In the genomic region with DNA sequence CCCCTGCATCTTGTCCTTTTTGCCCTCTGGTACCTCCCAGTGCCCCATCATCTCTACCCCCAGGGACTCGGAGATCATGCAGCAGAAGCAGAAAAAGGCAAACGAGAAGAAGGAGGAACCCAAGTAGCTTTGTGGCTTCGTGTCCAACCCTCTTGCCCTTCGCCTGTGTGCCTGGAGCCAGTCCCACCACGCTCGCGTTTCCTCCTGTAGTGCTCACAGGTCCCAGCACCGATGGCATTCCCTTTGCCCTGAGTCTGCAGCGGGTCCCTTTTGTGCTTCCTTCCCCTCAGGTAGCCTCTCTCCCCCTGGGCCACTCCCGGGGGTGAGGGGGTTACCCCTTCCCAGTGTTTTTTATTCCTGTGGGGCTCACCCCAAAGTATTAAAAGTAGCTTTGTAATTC, we compare ENCODE assay signal across 8 cellular contexts. TPM values are rescaled to one million over a fixed set of nuclear protein-coding genes. Genes with fewer than 3 reads are reported as not detected.
A peak's percentile ranks its signal among the peaks of the same experiment; 100 is the strongest.
DNase-seq lines count a peak whose midpoint lies in the region; ATAC-seq, FAIRE-seq and TF ChIP-seq lines count a peak whose summit lies in the region.

No MANE protein-coding gene starts in this region.

- H3K9me3 Mint-ChIP-seq in activated CD8-positive, alpha-beta memory T cell treated with anti-CD3 and anti-CD28 coated beads, Interleukin-2, amount 10 ng/mL, durations not matched to agents 7 days and 5 days (ENCODE audit: low read depth) = no peaks in the 10 kb centered on the region

- no peak for ATAC-seq in activated CD8-positive, alpha-beta memory T cell treated with anti-CD3 and anti-CD28 coated beads, Interleukin-2, amount 10 ng/mL, durations not matched to agents 7 days and 5 days
- no peak for ATAC-seq in HepG2
- no peak for ATAC-seq in thoracic aorta (ENCODE audit: insufficient number of reproducible peaks, low FRiP score, low read depth)
- ATAC-seq in HG03280 (IDR thresholded peaks at IDR 0.05; ENCODE audit: unreplicated experiment) = no peak

- TF ChIP-seq CTCF in HepG2 (CRISPR knock-in tag; IDR thresholded peaks at IDR 0.05) (no peak), thoracic aorta (IDR thresholded peaks at IDR 0.05) (no peak)

- intact Hi-C loops in HepG2 (cut with micrococcal nuclease; ENCODE audit: unreplicated experiment) = no loop called here

- TF ChIP-seq EP300 in HepG2 (IDR thresholded peaks at IDR 0.05; ENCODE audit: low read depth in 2 of 2, low read length in 2 of 2) (no peak), HepG2 (CRISPR knock-in tag; IDR thresholded peaks at IDR 0.05; ENCODE audit: borderline replicate concordance) (no peak)

- CTCF ChIA-PET in activated CD8-positive, alpha-beta memory T cell treated with anti-CD3 and anti-CD28 coated beads, Interleukin-2, amount 10 ng/mL, durations not matched to agents 7 days and 5 days (lab: Charles Lee) = interaction anchor here (0.7 to 6.1 kb wide), 4 partner anchors 11 to 38 kb away, joined by 3 to 39 read pairs (median 3); a partner anchor contains a TSS
- CTCF ChIA-PET in HepG2 (lab: Yijun Ruan, JAX; ENCODE audit: low intra/inter-chr PET ratio, low total read pairs) = no interaction called here

- in situ Hi-C loops in HepG2 (cut with HindIII; ENCODE audit: extremely low pct_ligation_motif_present, low pct_unique_long_range_greater_than_20kb) = no loop called here

- peaks cover 52% of the 10 kb centered on the region for H3K4me1 ChIP-seq in HepG2 (ENCODE audit: insufficient read depth, low read length)
- peaks cover 17 to 47% of the 10 kb centered on the region in 2 donors for H3K4me1 ChIP-seq in thoracic aorta (ENCODE audit: control insufficient read depth in 1 of 2, low read depth in 2 of 2)

- H3K4me3 Mint-ChIP-seq in activated CD8-positive, alpha-beta memory T cell treated with anti-CD3 and anti-CD28 coated beads, Interleukin-2, amount 10 ng/mL, durations not matched to agents 7 days and 5 days = peak overlapping the region; percentile 98

- peaks cover 35% of the 10 kb centered on the region for H3K36me3 Mint-ChIP-seq in activated CD8-positive, alpha-beta memory T cell treated with anti-CD3 and anti-CD28 coated beads, Interleukin-2, amount 10 ng/mL, durations not matched to agents 7 days and 5 days

- no peak for DNase-seq in activated CD8-positive, alpha-beta memory T cell treated with anti-CD3 and anti-CD28 coated beads, Interleukin-2, amount 10 ng/mL, durations not matched to agents 7 days and 5 days
- no peak for DNase-seq in activated CD8-positive, alpha-beta memory T cell treated with anti-CD3 and anti-CD28 coated beads, Interleukin-2, amount 50 U/mL, for 4 hours
- DNase-seq in HepG2 (ENCODE audit: low spot score) = no peak
- DNase-seq in thoracic aorta (ENCODE audit: low spot score) = no peak
- DNase-seq in RCC 7860 (ENCODE audit: low spot score) = no peak
- DNase-seq in NOMO-1 (lab: John Stamatoyannopoulos, UW; ENCODE audit: unreplicated experiment in 2 of 2) = no peak

- no peak overlapping the region for H2AFZ ChIP-seq in HepG2 (ENCODE audit: low read length)

- no peak for TF ChIP-seq RAD21 in HepG2 (CRISPR knock-in tag; IDR thresholded peaks at IDR 0.05)

- H3K27ac Mint-ChIP-seq in activated CD8-positive, alpha-beta memory T cell treated with anti-CD3 and anti-CD28 coated beads, Interleukin-2, amount 10 ng/mL, durations not matched to agents 7 days and 5 days = peak overlapping the region; percentile 98

- H3K4me1 Mint-ChIP-seq in activated CD8-positive, alpha-beta memory T cell treated with anti-CD3 and anti-CD28 coated beads, Interleukin-2, amount 10 ng/mL, durations not matched to agents 7 days and 5 days = peaks cover 42% of the 10 kb centered on the region

- H3K4me3 ChIP-seq in HepG2 (replicated peaks in 1 of 3; ENCODE audit: insufficient read depth in 1 of 3, low read depth in 2 of 3, low read length in 3 of 3) = peak overlapping the region; percentile 98 to 100 (median 99)
- H3K4me3 ChIP-seq in thoracic aorta = peak overlapping the region; percentile 77

- peaks cover 26% of the 10 kb centered on the region for H3K79me2 ChIP-seq in HepG2 (ENCODE audit: insufficient read depth, low read length)

- H3K27me3 Mint-ChIP-seq in activated CD8-positive, alpha-beta memory T cell treated with anti-CD3 and anti-CD28 coated beads, Interleukin-2, amount 10 ng/mL, durations not matched to agents 7 days and 5 days = no peaks in the 10 kb centered on the region

- H3K36me3 ChIP-seq in HepG2 (replicated peaks in 1 of 2; ENCODE audit: control insufficient read depth in 1 of 2, insufficient read depth in 2 of 2, low read length in 2 of 2) (peaks cover 8 to 35% of the 10 kb centered on the region in 2 experiments), thoracic aorta (peaks cover 17% of the 10 kb centered on the region)

- no TSS peak for BruUV-seq in HepG2 (replicated peaks; lab: Mats Ljungman, UMichigan)

- POLR2A ChIA-PET in HepG2 (lab: Yijun Ruan, JAX) = interaction anchor here (0.7 to 2.0 kb wide), 3 partner anchors 10 to 31 kb away, joined by 5 to 8 read pairs (median 7); a partner anchor contains a TSS

- H3K9me3 ChIP-seq in HepG2 (ENCODE audit: low read length) (no peaks in the 10 kb centered on the region), thoracic aorta (no peaks in the 10 kb centered on the region)

- peak overlapping the region; percentile 22 for H3K27ac ChIP-seq in angular gyrus (ENCODE audit: low read depth, low read length)
- peak overlapping the region; percentile 98 for H3K27ac ChIP-seq in HepG2 (ENCODE audit: extremely low read length, insufficient read depth, low read length)
- H3K27ac ChIP-seq in thoracic aorta = peak overlapping the region; percentile 90 to 99

- H3K9ac ChIP-seq in HepG2 (ENCODE audit: insufficient read depth, low read depth, low read length) = peak overlapping the region; percentile 100

- H3K4me2 ChIP-seq in HepG2 (ENCODE audit: low read depth, low read length) = peak overlapping the region; percentile 96

- 94% methylated on average over 10 of the region's 10 CpGs for WGBS in HepG2 (ENCODE audit: low lambda C conversion rate)

- no peaks in the 10 kb centered on the region; a peak in 1 of 5 replicates for H3K27me3 ChIP-seq in HepG2 (ENCODE audit: control insufficient read depth in 1 of 2, insufficient read depth in 2 of 2, low read length in 2 of 2)
- no peaks in the 10 kb centered on the region for H3K27me3 ChIP-seq in thoracic aorta (replicated peaks; ENCODE audit: insufficient read depth)

- TF ChIP-seq POLR2A in HepG2 (IDR thresholded peaks at IDR 0.05; ENCODE audit: insufficient read depth in 1 of 2, low read depth in 2 of 2, low read length in 2 of 2) = 0 out of 4 replicates have a peak, but pooled peaks of 1 of the 2 experiments have one; percentile 15

- peaks cover 28% of the 10 kb centered on the region for H4K20me1 ChIP-seq in HepG2 (ENCODE audit: insufficient read depth, low read length)

- FAIRE-seq in HepG2 (lab: Jason Lieb, UNC) (no peak), RCC 7860 (lab: Jason Lieb, UNC) (no peak)

RNA-seq across cellular contexts. Expression of a gene that starts 1.5 kb away (rescaled TPM):
- total RNA-seq in activated CD8-positive, alpha-beta memory T cell treated with anti-CD3 and anti-CD28 coated beads, Interleukin-2, amount 10 ng/mL, durations not matched to agents 7 days and 5 days = 100 to 1,000 TPM; 804 to 808 TPM
- total RNA-seq in HepG2 (2016; rRNA removed; fragmentation: Illumina TruSeq; extraction: Trizol) (1,257 and 1,308 TPM in 2 replicates), thoracic aorta (100 to 1,000 TPM; 532 to 761 TPM)
- 535 and 754 TPM in 2 replicates for total RNA-seq in HepG2 (2016; cell fraction: cytosol; rRNA removed; fragmentation: Illumina TruSeq; extraction: Trizol; ENCODE audit: low read depth)
- total RNA-seq in HepG2 (2016; cell fraction: insoluble cytoplasmic fraction; rRNA removed; fragmentation: Illumina TruSeq; extraction: Trizol) = 1,238 and 1,246 TPM in 2 replicates
- total RNA-seq in HepG2 (2016; cell fraction: membrane; rRNA removed; fragmentation: Illumina TruSeq; extraction: Trizol) = 987 and 1,243 TPM in 2 replicates
- 431 and 520 TPM in 2 replicates for total RNA-seq in HepG2 (2016; cell fraction: nucleus; rRNA removed; fragmentation: Illumina TruSeq; extraction: Trizol)
- 707 and 811 TPM in 2 replicates for polyA plus RNA-seq in HepG2 (2011; rRNA removed)
- polyA plus RNA-seq in HepG2 (2011; cell fraction: cytosol; rRNA removed) = 569 and 1,388 TPM in 2 replicates
- 699 and 772 TPM in 2 replicates for polyA plus RNA-seq in HepG2 (2011; cell fraction: nucleus; rRNA removed)
- polyA plus RNA-seq in HepG2 (2012) = 584 and 625 TPM in 2 replicates
- polyA plus RNA-seq in HepG2 (2016; cell fraction: cytosol; fragmentation: Illumina TruSeq; extraction: Trizol; ENCODE audit: low read depth) = 501 and 704 TPM in 2 replicates
- 1,095 and 1,148 TPM in 2 replicates for polyA plus RNA-seq in HepG2 (2016; cell fraction: insoluble cytoplasmic fraction; fragmentation: Illumina TruSeq; extraction: Trizol; ENCODE audit: low read depth)
- polyA plus RNA-seq in HepG2 (2016; cell fraction: membrane; fragmentation: Illumina TruSeq; extraction: Trizol; ENCODE audit: low read depth) = 829 and 1,016 TPM in 2 replicates
- 767 and 788 TPM in 2 replicates for polyA plus RNA-seq in HepG2 (2016; cell fraction: nucleus; fragmentation: Illumina TruSeq; extraction: Trizol; ENCODE audit: insufficient read depth, low read depth)
- 804 and 856 TPM in 2 replicates for polyA minus RNA-seq in HepG2 (2011; rRNA and poly(A)+ RNA removed; ENCODE audit: low replicate concordance)
- 126 and 152 TPM in 2 replicates for polyA minus RNA-seq in HepG2 (2011; cell fraction: cytosol; rRNA and poly(A)+ RNA removed)
- 163 and 169 TPM in 2 replicates for polyA minus RNA-seq in HepG2 (2011; cell fraction: nucleus; rRNA and poly(A)+ RNA removed)

RNA-seq across cellular contexts. Expression of a gene that starts 6.4 kb away (rescaled TPM):
- under 1 TPM; 0.20 to 0.30 TPM for total RNA-seq in activated CD8-positive, alpha-beta memory T cell treated with anti-CD3 and anti-CD28 coated beads, Interleukin-2, amount 10 ng/mL, durations not matched to agents 7 days and 5 days
- not detected in 2 replicates for total RNA-seq in HepG2 (2016; rRNA removed; fragmentation: Illumina TruSeq; extraction: Trizol)
- not detected in 2 replicates for total RNA-seq in HepG2 (2016; cell fraction: cytosol; rRNA removed; fragmentation: Illumina TruSeq; extraction: Trizol; ENCODE audit: low read depth)
- total RNA-seq in HepG2 (2016; cell fraction: insoluble cytoplasmic fraction; rRNA removed; fragmentation: Illumina TruSeq; extraction: Trizol) = 0.09 TPM in 1 of 2 replicates, not detected in the other
- total RNA-seq in HepG2 (2016; cell fraction: membrane; rRNA removed; fragmentation: Illumina TruSeq; extraction: Trizol) = not detected in 2 replicates
- total RNA-seq in HepG2 (2016; cell fraction: nucleus; rRNA removed; fragmentation: Illumina TruSeq; extraction: Trizol) = not detected in 2 replicates
- polyA plus RNA-seq in HepG2 (2011; rRNA removed) = 0.04 TPM in 1 of 2 replicates, not detected in the other
- polyA plus RNA-seq in HepG2 (2011; cell fraction: cytosol; rRNA removed) = not detected in 2 replicates
- polyA plus RNA-seq in HepG2 (2011; cell fraction: nucleus; rRNA removed) = 0.10 TPM in 2 replicates
- polyA plus RNA-seq in HepG2 (2012) = not detected in 2 replicates
- not detected in 2 replicates for polyA plus RNA-seq in HepG2 (2016; cell fraction: cytosol; fragmentation: Illumina TruSeq; extraction: Trizol; ENCODE audit: low read depth)
- polyA plus RNA-seq in HepG2 (2016; cell fraction: insoluble cytoplasmic fraction; fragmentation: Illumina TruSeq; extraction: Trizol; ENCODE audit: low read depth) = not detected in 2 replicates
- polyA plus RNA-seq in HepG2 (2016; cell fraction: membrane; fragmentation: Illumina TruSeq; extraction: Trizol; ENCODE audit: low read depth) = not detected in 2 replicates
- polyA plus RNA-seq in HepG2 (2016; cell fraction: nucleus; fragmentation: Illumina TruSeq; extraction: Trizol; ENCODE audit: insufficient read depth, low read depth) = not detected in 2 replicates
- 2.4 TPM in 1 of 2 replicates, not detected in the other for polyA minus RNA-seq in HepG2 (2011; rRNA and poly(A)+ RNA removed; ENCODE audit: low replicate concordance)
- polyA minus RNA-seq in HepG2 (2011; cell fraction: cytosol; rRNA and poly(A)+ RNA removed) = not detected in 2 replicates
- polyA minus RNA-seq in HepG2 (2011; cell fraction: nucleus; rRNA and poly(A)+ RNA removed) = 0.13 TPM in 1 of 2 replicates, not detected in the other
- not detected for total RNA-seq in thoracic aorta

RNA-seq across cellular contexts. Expression of a gene that starts 6.8 kb away (rescaled TPM):
- 10 to 100 TPM; 14.8 to 16.1 TPM for total RNA-seq in activated CD8-positive, alpha-beta memory T cell treated with anti-CD3 and anti-CD28 coated beads, Interleukin-2, amount 10 ng/mL, durations not matched to agents 7 days and 5 days
- total RNA-seq in HepG2 (2016; rRNA removed; fragmentation: Illumina TruSeq; extraction: Trizol) = 9.4 and 13.5 TPM in 2 replicates
- 9.3 and 10.3 TPM in 2 replicates for total RNA-seq in HepG2 (2016; cell fraction: cytosol; rRNA removed; fragmentation: Illumina TruSeq; extraction: Trizol; ENCODE audit: low read depth)
- total RNA-seq in HepG2 (2016; cell fraction: insoluble cytoplasmic fraction; rRNA removed; fragmentation: Illumina TruSeq; extraction: Trizol) = 12.9 and 17.9 TPM in 2 replicates
- 10.1 and 12.4 TPM in 2 replicates for total RNA-seq in HepG2 (2016; cell fraction: membrane; rRNA removed; fragmentation: Illumina TruSeq; extraction: Trizol)
- total RNA-seq in HepG2 (2016; cell fraction: nucleus; rRNA removed; fragmentation: Illumina TruSeq; extraction: Trizol) = 18.0 and 18.7 TPM in 2 replicates
- polyA plus RNA-seq in HepG2 (2011; rRNA removed) = 12.7 and 16.5 TPM in 2 replicates
- 1.7 and 1.9 TPM in 2 replicates for polyA plus RNA-seq in HepG2 (2011; cell fraction: cytosol; rRNA removed)
- polyA plus RNA-seq in HepG2 (2011; cell fraction: nucleus; rRNA removed) = 16.8 and 20.9 TPM in 2 replicates
- 4.8 and 7.1 TPM in 2 replicates for polyA plus RNA-seq in HepG2 (2012)
- 1.4 and 1.7 TPM in 2 replicates for polyA plus RNA-seq in HepG2 (2016; cell fraction: cytosol; fragmentation: Illumina TruSeq; extraction: Trizol; ENCODE audit: low read depth)
- polyA plus RNA-seq in HepG2 (2016; cell fraction: insoluble cytoplasmic fraction; fragmentation: Illumina TruSeq; extraction: Trizol; ENCODE audit: low read depth) = 3.9 and 4.7 TPM in 2 replicates
- polyA plus RNA-seq in HepG2 (2016; cell fraction: membrane; fragmentation: Illumina TruSeq; extraction: Trizol; ENCODE audit: low read depth) = 1.9 and 3.9 TPM in 2 replicates
- polyA plus RNA-seq in HepG2 (2016; cell fraction: nucleus; fragmentation: Illumina TruSeq; extraction: Trizol; ENCODE audit: insufficient read depth, low read depth) = 12.2 and 12.8 TPM in 2 replicates
- 6.7 and 7.4 TPM in 2 replicates for polyA minus RNA-seq in HepG2 (2011; rRNA and poly(A)+ RNA removed; ENCODE audit: low replicate concordance)
- polyA minus RNA-seq in HepG2 (2011; cell fraction: cytosol; rRNA and poly(A)+ RNA removed) = 4.2 and 8.4 TPM in 2 replicates
- polyA minus RNA-seq in HepG2 (2011; cell fraction: nucleus; rRNA and poly(A)+ RNA removed) = 24.1 and 29.1 TPM in 2 replicates
- 10 to 100 TPM in 1 of 2 donors, 1 to 10 TPM in 1; 9.2 to 21.2 TPM for total RNA-seq in thoracic aorta

RNA-seq across cellular contexts. Expression of a gene that starts 16.9 kb away (rescaled TPM):
- total RNA-seq in activated CD8-positive, alpha-beta memory T cell treated with anti-CD3 and anti-CD28 coated beads, Interleukin-2, amount 10 ng/mL, durations not matched to agents 7 days and 5 days = 1 to 10 TPM in 1 of 2 experiments, under 1 TPM in 1; 0.49 to 1.0 TPM
- total RNA-seq in HepG2 (2016; rRNA removed; fragmentation: Illumina TruSeq; extraction: Trizol) (5.8 and 6.1 TPM in 2 replicates), thoracic aorta (10 to 100 TPM in 1 of 2 donors, 1 to 10 TPM in 1; 7.2 to 11.2 TPM)
- 1.9 and 3.2 TPM in 2 replicates for total RNA-seq in HepG2 (2016; cell fraction: cytosol; rRNA removed; fragmentation: Illumina TruSeq; extraction: Trizol; ENCODE audit: low read depth)
- 6.7 and 7.2 TPM in 2 replicates for total RNA-seq in HepG2 (2016; cell fraction: insoluble cytoplasmic fraction; rRNA removed; fragmentation: Illumina TruSeq; extraction: Trizol)
- total RNA-seq in HepG2 (2016; cell fraction: membrane; rRNA removed; fragmentation: Illumina TruSeq; extraction: Trizol) = 2.9 and 3.4 TPM in 2 replicates
- total RNA-seq in HepG2 (2016; cell fraction: nucleus; rRNA removed; fragmentation: Illumina TruSeq; extraction: Trizol) = 5.9 and 8.5 TPM in 2 replicates
- polyA plus RNA-seq in HepG2 (2011; rRNA removed) = 8.8 and 9.1 TPM in 2 replicates
- polyA plus RNA-seq in HepG2 (2011; cell fraction: cytosol; rRNA removed) = 5.0 and 6.3 TPM in 2 replicates
- polyA plus RNA-seq in HepG2 (2011; cell fraction: nucleus; rRNA removed) = 18.3 and 18.6 TPM in 2 replicates
- 4.2 and 4.8 TPM in 2 replicates for polyA plus RNA-seq in HepG2 (2012)
- polyA plus RNA-seq in HepG2 (2016; cell fraction: cytosol; fragmentation: Illumina TruSeq; extraction: Trizol; ENCODE audit: low read depth) = 1.6 and 1.7 TPM in 2 replicates
- 5.0 and 5.2 TPM in 2 replicates for polyA plus RNA-seq in HepG2 (2016; cell fraction: insoluble cytoplasmic fraction; fragmentation: Illumina TruSeq; extraction: Trizol; ENCODE audit: low read depth)
- polyA plus RNA-seq in HepG2 (2016; cell fraction: membrane; fragmentation: Illumina TruSeq; extraction: Trizol; ENCODE audit: low read depth) = 1.9 and 3.1 TPM in 2 replicates
- 8.2 and 10.0 TPM in 2 replicates for polyA plus RNA-seq in HepG2 (2016; cell fraction: nucleus; fragmentation: Illumina TruSeq; extraction: Trizol; ENCODE audit: insufficient read depth, low read depth)
- 15.0 and 20.6 TPM in 2 replicates for polyA minus RNA-seq in HepG2 (2011; rRNA and poly(A)+ RNA removed; ENCODE audit: low replicate concordance)
- polyA minus RNA-seq in HepG2 (2011; cell fraction: cytosol; rRNA and poly(A)+ RNA removed) = 3.4 and 3.7 TPM in 2 replicates
- polyA minus RNA-seq in HepG2 (2011; cell fraction: nucleus; rRNA and poly(A)+ RNA removed) = 9.5 and 9.9 TPM in 2 replicates

RNA-seq across cellular contexts. Expression of a gene that starts 30.8 kb away (rescaled TPM):
- 10 to 100 TPM; 34.1 to 46.5 TPM for total RNA-seq in activated CD8-positive, alpha-beta memory T cell treated with anti-CD3 and anti-CD28 coated beads, Interleukin-2, amount 10 ng/mL, durations not matched to agents 7 days and 5 days
- total RNA-seq in HepG2 (2016; rRNA removed; fragmentation: Illumina TruSeq; extraction: Trizol) (39.5 and 56.9 TPM in 2 replicates), thoracic aorta (10 to 100 TPM in 1 of 2 donors, 1 to 10 TPM in 1; 6.8 to 20.8 TPM)
- 5.1 and 7.1 TPM in 2 replicates for total RNA-seq in HepG2 (2016; cell fraction: cytosol; rRNA removed; fragmentation: Illumina TruSeq; extraction: Trizol; ENCODE audit: low read depth)
- total RNA-seq in HepG2 (2016; cell fraction: insoluble cytoplasmic fraction; rRNA removed; fragmentation: Illumina TruSeq; extraction: Trizol) = 41.8 and 58.7 TPM in 2 replicates
- 9.6 and 12.5 TPM in 2 replicates for total RNA-seq in HepG2 (2016; cell fraction: membrane; rRNA removed; fragmentation: Illumina TruSeq; extraction: Trizol)
- 18.3 and 18.4 TPM in 2 replicates for total RNA-seq in HepG2 (2016; cell fraction: nucleus; rRNA removed; fragmentation: Illumina TruSeq; extraction: Trizol)
- 10.8 and 11.8 TPM in 2 replicates for polyA plus RNA-seq in HepG2 (2011; rRNA removed)
- 9.0 and 13.4 TPM in 2 replicates for polyA plus RNA-seq in HepG2 (2011; cell fraction: cytosol; rRNA removed)
- 3.5 and 4.5 TPM in 2 replicates for polyA plus RNA-seq in HepG2 (2011; cell fraction: nucleus; rRNA removed)
- polyA plus RNA-seq in HepG2 (2012) = 22.2 and 24.6 TPM in 2 replicates
- 2.1 and 2.4 TPM in 2 replicates for polyA plus RNA-seq in HepG2 (2016; cell fraction: cytosol; fragmentation: Illumina TruSeq; extraction: Trizol; ENCODE audit: low read depth)
- polyA plus RNA-seq in HepG2 (2016; cell fraction: insoluble cytoplasmic fraction; fragmentation: Illumina TruSeq; extraction: Trizol; ENCODE audit: low read depth) = 49.0 and 55.0 TPM in 2 replicates
- 3.5 and 4.3 TPM in 2 replicates for polyA plus RNA-seq in HepG2 (2016; cell fraction: membrane; fragmentation: Illumina TruSeq; extraction: Trizol; ENCODE audit: low read depth)
- 18.8 and 21.9 TPM in 2 replicates for polyA plus RNA-seq in HepG2 (2016; cell fraction: nucleus; fragmentation: Illumina TruSeq; extraction: Trizol; ENCODE audit: insufficient read depth, low read depth)
- polyA minus RNA-seq in HepG2 (2011; rRNA and poly(A)+ RNA removed; ENCODE audit: low replicate concordance) = 8.8 and 25.5 TPM in 2 replicates
- 12.1 and 12.8 TPM in 2 replicates for polyA minus RNA-seq in HepG2 (2011; cell fraction: cytosol; rRNA and poly(A)+ RNA removed)
- polyA minus RNA-seq in HepG2 (2011; cell fraction: nucleus; rRNA and poly(A)+ RNA removed) = 9.9 and 13.4 TPM in 2 replicates

Comparison
In these comparisons a context has a peak if more than half of its experiments do, and no peak if none do; other contexts are left out.
1. H3K27ac ChIP-seq: peak in every context shown above with its lines; median percentile 98 in HepG2; 94 in thoracic aorta; 22 in angular gyrus.